ENCODE assay signal across 8 cellular contexts in the genomic region with DNA sequence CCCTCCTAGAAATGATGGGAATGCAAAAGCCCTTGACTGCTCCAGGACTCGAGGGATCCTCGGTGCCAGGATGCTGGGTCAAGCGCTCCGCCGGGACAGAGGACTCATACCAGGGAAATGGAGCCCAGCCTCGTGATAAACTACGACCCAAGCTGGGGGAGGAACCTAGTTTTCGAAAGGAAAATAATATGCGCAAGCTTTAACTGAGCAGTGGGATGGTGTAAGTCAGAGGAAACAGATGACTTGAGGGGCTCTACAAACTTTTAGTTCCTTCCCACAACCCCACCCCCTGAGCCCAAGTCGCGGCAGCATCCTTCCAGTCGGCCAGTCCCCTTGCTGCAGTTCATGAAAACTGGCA. TPM values are rescaled to one million over a fixed set of nuclear protein-coding genes. Genes with fewer than 3 reads are reported as not detected.
DNase-seq lines count a peak whose midpoint lies in the region; ATAC-seq and TF ChIP-seq lines count a peak whose summit lies in the region.

No MANE protein-coding gene starts in this region.

- TF ChIP-seq CTCF in GM12864 (IDR thresholded peaks at IDR 0.05; ENCODE audit: low read depth, low read length, missing control alignments) (no peak), colonic mucosa (IDR thresholded peaks at IDR 0.05) (no peak), neural crest cell (conservative IDR thresholded peaks at IDR 0.05) (no peak)

- peak; percentile 23 for ATAC-seq in GM21447 (IDR thresholded peaks at IDR 0.05; ENCODE audit: unreplicated experiment)
- no peak for ATAC-seq in HG02588 (IDR thresholded peaks at IDR 0.05; ENCODE audit: unreplicated experiment)

- peak overlapping the region; percentile 73 for H3K27ac ChIP-seq in colonic mucosa

- peak overlapping the region; percentile 100 for H3K27ac Mint-ChIP-seq in neural crest cell (ENCODE audit: unreplicated experiment)

- DNase-seq in GM12864 (ENCODE audit: low read depth) (peak; percentile 5), LoVo (ENCODE audit: low spot score) (peak; percentile 4), colonic mucosa (no peak), neural crest cell (ENCODE audit: low read depth, low spot score) (no peak), NCI-H2107 (lab: John Stamatoyannopoulos, UW) (no peak), amniotic stem cell (lab: John Stamatoyannopoulos, UW) (no peak)

- no peaks in the 10 kb centered on the region for H3K9me3 ChIP-seq in colonic mucosa

- H3K4me1 Mint-ChIP-seq in neural crest cell = peaks cover 31% of the 10 kb centered on the region

- peak overlapping the region; percentile 77 for H3K4me3 ChIP-seq in GM12864 (ENCODE audit: low read depth, low read length)
- H3K4me3 ChIP-seq in colonic mucosa = peak overlapping the region; percentile 59

- no peaks in the 10 kb centered on the region for H3K27me3 ChIP-seq in colonic mucosa

- H3K36me3 Mint-ChIP-seq in neural crest cell (ENCODE audit: low read depth) = peaks cover 8% of the 10 kb centered on the region

- no peaks in the 10 kb centered on the region for H3K4me1 ChIP-seq in colonic mucosa

- peaks cover 4% of the 10 kb centered on the region for H3K36me3 ChIP-seq in colonic mucosa

- peaks cover 2% of the 10 kb centered on the region for H3K27me3 Mint-ChIP-seq in neural crest cell (ENCODE audit: low read depth)

- peak overlapping the region; percentile 98 for H3K4me3 Mint-ChIP-seq in neural crest cell

- H3K9ac ChIP-seq in colonic mucosa (ENCODE audit: low read depth in 2 of 2, low read length in 2 of 2) = peak overlapping the region; percentile 48 to 90

- no peaks in the 10 kb centered on the region for H3K9me3 Mint-ChIP-seq in neural crest cell

- intact Hi-C loops in colonic mucosa (cut with DNase I) = loop anchor here (10.0 kb wide), 1 partner anchor 160 kb away; no protein-coding TSS in a partner anchor

RNA-seq across cellular contexts. Expression of a gene that starts 0.7 kb away (rescaled TPM):
- total RNA-seq in colonic mucosa = 10 to 100 TPM; 43.9 to 71.8 TPM
- total RNA-seq in neural crest cell = 199 and 205 TPM in 2 replicates

Comparison
In these comparisons a context has a peak if more than half of its experiments do, and no peak if none do; other contexts are left out.
1. DNase-seq: peak in GM12864 (single experiment) and LoVo (single experiment); none in colonic mucosa (single experiment), neural crest cell (single experiment), NCI-H2107 (single experiment) and amniotic stem cell (single experiment).